In genomic region chr3:28905798-28906197, GRCh38 we compare ENCODE assay signal across 29 cellular contexts.
DNase-seq lines count a peak whose midpoint lies in the region; TF ChIP-seq lines count a peak whose summit lies in the region.
"Had no signal": no experiment of that assay in that cellular context is flagged by ENCODE, and none has a peak within 500 bp of the region (broad histone marks: within the 10 kb centered on the region; RNA-seq: fewer than 3 reads in every experiment).

No MANE protein-coding gene starts in this region.

- POLR2A ChIA-PET in HEK293T (lab: Yijun Ruan, JAX): no interaction called here

- H3K36me3 ChIP-seq in GM23248 (ENCODE audit: low read depth): no peaks in the 10 kb centered on the region
- H3K36me3 ChIP-seq: SJSA1 had no signal

- peak; percentile 7 for DNase-seq in Jurkat, Clone E6-1 (ENCODE audit: low read depth, low spot score)
- DNase-seq in SK-N-DZ (ENCODE audit: low spot score) (peak; percentile 93), endothelial cell (ENCODE audit: low spot score) (peak; percentile 7), GM23248 (no peak), cerebellum (ENCODE audit: low spot score) (no peak), HEK293T (ENCODE audit: extremely low spot score) (no peak)
- no peak for DNase-seq in activated T-helper 2 cell treated with anti-CD3 and anti-CD28 coated beads, Interferon-gamma antibody, Interleukin-2, Interleukin-4, amounts not matched to agents 10 μg/mL and 5 μg/mL and 100 μg/mL, durations not matched to agents 14 hours and 24 hours and 36 hours (ENCODE audit: low spot score)
- DNase-seq: AML-193; C1 segment of cervical spinal cord; CD8-positive, alpha-beta T cell; DMS 273 treated with DMSO at 0.1 percent for 48 hours; DMS79; EL; GDM1; HCEC 1CT; Karpas-422; NCI-H1092 treated with DMSO at 0.1 percent for 48 hours; NCI-H1436 treated with DMSO at 0.1 percent for 48 hours; NCI-H187 treated with DMSO at 0.1 percent for 48 hours; NCI-H2171 treated with DMSO at 0.1 percent for 48 hours; NCI-H345; NCI-H524; NCI-H748 treated with DMSO at 0.1 percent for 48 hours; PC-3; SW 1271 had no signal

- H3K4me3 Mint-ChIP-seq in endothelial cell (ENCODE audit: unreplicated experiment): no peak overlapping the region
- H3K4me3 Mint-ChIP-seq in activated T-helper 2 cell treated with anti-CD3 and anti-CD28 coated beads, Interferon-gamma antibody, Interleukin-2, Interleukin-4, amounts not matched to agents 10 μg/mL and 5 μg/mL and 100 μg/mL, durations not matched to agents 14 hours and 24 hours and 36 hours (ENCODE audit: low read depth): no peak overlapping the region
- H3K4me3 Mint-ChIP-seq: CD8-positive, alpha-beta T cell had no signal

- CTCF ChIA-PET in HEK293T (lab: Yijun Ruan, JAX): no interaction called here

- no peaks in the 10 kb centered on the region for H3K27me3 Mint-ChIP-seq in endothelial cell (ENCODE audit: unreplicated experiment)
- H3K27me3 Mint-ChIP-seq in activated T-helper 2 cell treated with anti-CD3 and anti-CD28 coated beads, Interferon-gamma antibody, Interleukin-2, Interleukin-4, amounts not matched to agents 10 μg/mL and 5 μg/mL and 100 μg/mL, durations not matched to agents 14 hours and 24 hours and 36 hours (ENCODE audit: low read depth): no peaks in the 10 kb centered on the region

- H3K4me3 ChIP-seq in Jurkat, Clone E6-1 (ENCODE audit: low read length): no peak overlapping the region
- H3K4me3 ChIP-seq in GM23248: no peak overlapping the region
- H3K4me3 ChIP-seq: A549, GM12878, SJSA1 had no signal

- no peaks in the 10 kb centered on the region for H3K36me3 Mint-ChIP-seq in endothelial cell (ENCODE audit: low read depth, unreplicated experiment)
- H3K36me3 Mint-ChIP-seq in activated T-helper 2 cell treated with anti-CD3 and anti-CD28 coated beads, Interferon-gamma antibody, Interleukin-2, Interleukin-4, amounts not matched to agents 10 μg/mL and 5 μg/mL and 100 μg/mL, durations not matched to agents 14 hours and 24 hours and 36 hours (ENCODE audit: low read depth): no peaks in the 10 kb centered on the region
- H3K36me3 Mint-ChIP-seq: CD8-positive, alpha-beta T cell had no signal

- H3K9me3 ChIP-seq in GM23248 (ENCODE audit: low read depth): no peaks in the 10 kb centered on the region
- H3K9me3 ChIP-seq: A549, SJSA1 had no signal

- no peak overlapping the region for H2AFZ ChIP-seq in GM23248

- H3K27ac ChIP-seq in GM23248: no peak overlapping the region
- H3K27ac ChIP-seq: A549, HL-60, SJSA1 had no signal

- in situ Hi-C loops in GM23248 (cut with MboI): loop anchor here (25.0 kb wide), 2 partner anchors 382 to 857 kb away; partner anchors contain the start of gene RBMS3

- no peak overlapping the region for H3K9ac ChIP-seq in GM23248

- 76 to 80% methylated on average over 3 of the region's 3 CpGs for WGBS in GM23248 (ENCODE audit: low coverage in 1 of 2, low lambda C conversion rate in 2 of 2, missing lambda C conversion rate in 2 of 2), 2 experiments

- no peaks in the 10 kb centered on the region for H3F3A ChIP-seq in GM23248 (ENCODE audit: insufficient read depth)

- intact Hi-C loops in activated T-helper 2 cell treated with anti-CD3 and anti-CD28 coated beads, Interferon-gamma antibody, Interleukin-2, Interleukin-4, amounts not matched to agents 10 μg/mL and 5 μg/mL and 100 μg/mL, durations not matched to agents 14 hours and 24 hours and 36 hours (cut with micrococcal nuclease): no loop called here

- H3K4me1 Mint-ChIP-seq in endothelial cell (ENCODE audit: unreplicated experiment): peaks cover 10% of the 10 kb centered on the region
- peaks cover 5% of the 10 kb centered on the region for H3K4me1 Mint-ChIP-seq in activated T-helper 2 cell treated with anti-CD3 and anti-CD28 coated beads, Interferon-gamma antibody, Interleukin-2, Interleukin-4, amounts not matched to agents 10 μg/mL and 5 μg/mL and 100 μg/mL, durations not matched to agents 14 hours and 24 hours and 36 hours (ENCODE audit: low read depth)

- TF ChIP-seq CTCF in endothelial cell (IDR thresholded peaks at IDR 0.05; ENCODE audit: unreplicated experiment): no peak

- H3K9me3 Mint-ChIP-seq in endothelial cell (ENCODE audit: unreplicated experiment): no peaks in the 10 kb centered on the region
- H3K9me3 Mint-ChIP-seq in activated T-helper 2 cell treated with anti-CD3 and anti-CD28 coated beads, Interferon-gamma antibody, Interleukin-2, Interleukin-4, amounts not matched to agents 10 μg/mL and 5 μg/mL and 100 μg/mL, durations not matched to agents 14 hours and 24 hours and 36 hours: peaks cover 6% of the 10 kb centered on the region

- H4K20me1 ChIP-seq in GM23248 (ENCODE audit: insufficient read depth): no peaks in the 10 kb centered on the region

- H3K79me2 ChIP-seq in GM23248 (ENCODE audit: insufficient read depth): no peaks in the 10 kb centered on the region

- H3K4me1 ChIP-seq in GM23248 (ENCODE audit: insufficient read depth): no peaks in the 10 kb centered on the region
- H3K4me1 ChIP-seq: A549, SJSA1 had no signal

- peak overlapping the region; percentile 13 for H3K27ac Mint-ChIP-seq in endothelial cell (ENCODE audit: unreplicated experiment)
- no peak overlapping the region for H3K27ac Mint-ChIP-seq in activated T-helper 2 cell treated with anti-CD3 and anti-CD28 coated beads, Interferon-gamma antibody, Interleukin-2, Interleukin-4, amounts not matched to agents 10 μg/mL and 5 μg/mL and 100 μg/mL, durations not matched to agents 14 hours and 24 hours and 36 hours
- H3K27ac Mint-ChIP-seq: CD8-positive, alpha-beta T cell had no signal

- no peaks in the 10 kb centered on the region for H3K27me3 ChIP-seq in GM23248 (replicated peaks; ENCODE audit: insufficient read depth)
- H3K27me3 ChIP-seq: SJSA1 had no signal

- H3K9me2 ChIP-seq in GM23248 (ENCODE audit: insufficient read depth): no peaks in the 10 kb centered on the region

- no peak overlapping the region for H3K4me2 ChIP-seq in GM23248 (ENCODE audit: unreplicated experiment)
- H3K4me2 ChIP-seq: A549 had no signal

TF ChIP-seq in HEK293T, 16 proteins besides CTCF, POLR2A, EP300 and RAD21:
- TF ChIP-seq L3MBTL2 (conservative IDR thresholded peaks at IDR 0.05) (no peak), ELF4 (IDR thresholded peaks at IDR 0.05) (no peak), ARNT (IDR thresholded peaks at IDR 0.05) (no peak), ZNF384 (IDR thresholded peaks at IDR 0.05) (no peak), HDGF (IDR thresholded peaks at IDR 0.05; ENCODE audit: borderline replicate concordance) (no peak), FOXM1 (IDR thresholded peaks at IDR 0.05; ENCODE audit: borderline replicate concordance) (no peak), CTBP1 (IDR thresholded peaks at IDR 0.05; ENCODE audit: borderline replicate concordance) (no peak), FOXA1 (IDR thresholded peaks at IDR 0.05) (no peak), BHLHE40 (IDR thresholded peaks at IDR 0.05; ENCODE audit: borderline replicate concordance) (no peak), TARDBP (IDR thresholded peaks at IDR 0.05) (no peak), FOXK2 (IDR thresholded peaks at IDR 0.05) (no peak), SUZ12 (IDR thresholded peaks at IDR 0.05) (no peak), PKNOX1 (IDR thresholded peaks at IDR 0.05) (no peak), LEF1 (IDR thresholded peaks at IDR 0.05; ENCODE audit: borderline replicate concordance) (no peak), NFRKB (IDR thresholded peaks at IDR 0.05) (no peak), SP1 (IDR thresholded peaks at IDR 0.05) (no peak)

Comparison
In these comparisons a context has a peak if more than half of its experiments do, and no peak if none do; other contexts are left out.
1. DNase-seq: peak in Jurkat, Clone E6-1 (single experiment), SK-N-DZ (single experiment) and endothelial cell (single experiment); none in GM23248 (single experiment), cerebellum (single experiment), activated T-helper 2 cell treated with anti-CD3 and anti-CD28 coated beads, Interferon-gamma antibody, Interleukin-2, Interleukin-4, amounts not matched to agents 10 μg/mL and 5 μg/mL and 100 μg/mL, durations not matched to agents 14 hours and 24 hours and 36 hours (single experiment) and HEK293T (single experiment).